In genomic region chr14:23025181-23025788, GRCh38 we compare ENCODE assay signal across 14 cellular contexts. TPM values are rescaled to one million over a fixed set of nuclear protein-coding genes. Genes with fewer than 3 reads are reported as not detected.
DNase-seq lines count a peak whose midpoint lies in the region; ATAC-seq and TF ChIP-seq lines count a peak whose summit lies in the region.
"Had no signal": no experiment of that assay in that cellular context is flagged by ENCODE, and none has a peak within 500 bp of the region (broad histone marks: within the 10 kb centered on the region; RNA-seq: fewer than 3 reads in every experiment).

No MANE protein-coding gene starts in this region.

- ATAC-seq in PC-3 (peak; percentile 21; the same call in 1 of the 2 replicates), GM21390 (IDR thresholded peaks at IDR 0.05; ENCODE audit: unreplicated experiment) (no peak)
- ATAC-seq in stimulated activated naive CD8-positive, alpha-beta T cell treated with anti-CD3 and anti-CD28 coated beads, Interleukin-15, Interleukin-2, amounts not matched to agents 100 U/mL and 50 U/mL, for 24 hours: peak; percentile 68
- ATAC-seq: effector memory CD8-positive, alpha-beta T cell had no signal

- H3K9me2 ChIP-seq in PC-3 (replicated peaks; ENCODE audit: low read length): no peaks in the 10 kb centered on the region

- 85 to 88% methylated on average over 4 of the region's 4 CpGs for WGBS in ectodermal cell, 2 experiments

- H3K36me3 ChIP-seq in PC-3 (ENCODE audit: low read depth, low read length) (peaks cover 29% of the 10 kb centered on the region), ectodermal cell (ENCODE audit: control insufficient read depth, insufficient read depth, low read length) (peaks cover 20% of the 10 kb centered on the region)

- no peaks in the 10 kb centered on the region for H3F3A ChIP-seq in PC-3 (ENCODE audit: low read length, unreplicated experiment)

- peak overlapping the region; percentile 53 for H3K4me3 Mint-ChIP-seq in activated naive CD4-positive, alpha-beta T cell treated with anti-CD3 and anti-CD28 coated beads, Interleukin-2, amount 50 U/mL, for 24 hours
- H3K4me3 Mint-ChIP-seq: effector memory CD8-positive, alpha-beta T cell had no signal

- no peaks in the 10 kb centered on the region for H3K27me3 Mint-ChIP-seq in activated naive CD4-positive, alpha-beta T cell treated with anti-CD3 and anti-CD28 coated beads, Interleukin-2, amount 50 U/mL, for 24 hours
- H3K27me3 Mint-ChIP-seq: effector memory CD8-positive, alpha-beta T cell had no signal

- H2AFZ ChIP-seq in PC-3 (ENCODE audit: low read length): no peak overlapping the region

- POLR2A ChIA-PET in PC-3 (lab: Charles Lee; ENCODE audit: unreplicated experiment): no interaction called here

- H3K4me3 ChIP-seq in PC-3 (ENCODE audit: low read length) (no peak overlapping the region), ectodermal cell (ENCODE audit: insufficient read depth, low read depth, low read length) (no peak overlapping the region)

- CTCF ChIA-PET in PC-3 (lab: Charles Lee): no interaction called here

- no peak for TF ChIP-seq CTCF in PC-3 (conservative IDR thresholded peaks at IDR 0.05; ENCODE audit: low read depth, low read length)

- peaks cover 25% of the 10 kb centered on the region for H3K36me3 Mint-ChIP-seq in activated naive CD4-positive, alpha-beta T cell treated with anti-CD3 and anti-CD28 coated beads, Interleukin-2, amount 50 U/mL, for 24 hours

- no peak overlapping the region for H3K9ac ChIP-seq in PC-3 (ENCODE audit: low read length)

- no peaks in the 10 kb centered on the region for H3K9me3 Mint-ChIP-seq in activated naive CD4-positive, alpha-beta T cell treated with anti-CD3 and anti-CD28 coated beads, Interleukin-2, amount 50 U/mL, for 24 hours
- H3K9me3 Mint-ChIP-seq: effector memory CD8-positive, alpha-beta T cell had no signal

- H3K27me3 ChIP-seq in PC-3 (ENCODE audit: low read length): no peaks in the 10 kb centered on the region
- no peaks in the 10 kb centered on the region for H3K27me3 ChIP-seq in ectodermal cell (ENCODE audit: control insufficient read depth, insufficient read depth, low read length, poor library complexity, severe bottlenecking)

- H4K20me1 ChIP-seq in PC-3 (ENCODE audit: low read length): 0 out of 2 replicates have a peak, but pooled peaks cover 6% of the 10 kb centered on the region

- H3K4me2 ChIP-seq in PC-3 (ENCODE audit: low read length): no peak overlapping the region

- no peak for DNase-seq in activated naive CD4-positive, alpha-beta T cell treated with anti-CD3 and anti-CD28 coated beads, Interleukin-2, amount 50 U/mL, for 16 hours
- no peak for DNase-seq in PC-3
- DNase-seq in stimulated activated naive CD8-positive, alpha-beta T cell treated with anti-CD3 and anti-CD28 coated beads, Interleukin-15, Interleukin-2, amounts not matched to agents 100 U/mL and 50 U/mL, for 24 hours: no peak
- no peak for DNase-seq in cerebellum (ENCODE audit: low spot score)
- DNase-seq in DMS114 treated with DMSO at 0.1 percent for 48 hours (lab: John Stamatoyannopoulos, UW; ENCODE audit: unreplicated experiment): no peak
- DNase-seq: effector memory CD8-positive, alpha-beta T cell; NCI-H2029; trophoblast cell had no signal

- H3K27ac ChIP-seq in PC-3 (ENCODE audit: low read length): no peak overlapping the region
- peak overlapping the region; percentile 72 for H3K27ac ChIP-seq in ectodermal cell (ENCODE audit: insufficient read depth, low read depth, low read length, poor library complexity, severe bottlenecking)

- H3K4me1 ChIP-seq in PC-3 (ENCODE audit: insufficient read depth, low read length) (no peaks in the 10 kb centered on the region), ectodermal cell (ENCODE audit: control insufficient read depth, insufficient read depth, low read length) (peaks cover 30% of the 10 kb centered on the region)

- H3K4me1 Mint-ChIP-seq in activated naive CD4-positive, alpha-beta T cell treated with anti-CD3 and anti-CD28 coated beads, Interleukin-2, amount 50 U/mL, for 24 hours: peaks cover 75% of the 10 kb centered on the region

- H3K27ac Mint-ChIP-seq in activated naive CD4-positive, alpha-beta T cell treated with anti-CD3 and anti-CD28 coated beads, Interleukin-2, amount 50 U/mL, for 24 hours: peak overlapping the region; percentile 93

- BruUV-seq in PC-3 (replicated peaks; lab: Mats Ljungman, UMichigan): no TSS peak

- H3K79me2 ChIP-seq in PC-3 (ENCODE audit: low read length): peaks cover 18% of the 10 kb centered on the region; the same call in 1 of the 2 replicates

- intact Hi-C loops in PC-3 (cut with micrococcal nuclease): loop anchor here (2.0 kb wide), 1 partner anchor 30 kb away; no protein-coding TSS in a partner anchor

- no peaks in the 10 kb centered on the region for H3K9me3 ChIP-seq in PC-3 (ENCODE audit: low read length)
- H3K9me3 ChIP-seq in ectodermal cell (ENCODE audit: control insufficient read depth, low read length): no peaks in the 10 kb centered on the region

RNA-seq across cellular contexts. Expression of gene PSMB5, which starts 9.4 kb away (rescaled TPM):
- total RNA-seq in PC-3 (2014; rRNA removed): 368 and 424 TPM in 2 replicates
- 221 TPM for polyA plus RNA-seq in ectodermal cell (2013, experiment 1 of 4)
- polyA plus RNA-seq in ectodermal cell (2013, experiment 2 of 4): 233 TPM
- polyA plus RNA-seq in ectodermal cell (2013, experiment 3 of 4): 176 TPM
- 173 TPM for polyA plus RNA-seq in ectodermal cell (2013, experiment 4 of 4)
- 74.6 TPM for total RNA-seq in cerebellum

RNA-seq across cellular contexts. Expression of gene C14orf93, which starts 15.3 kb away (rescaled TPM):
- total RNA-seq in PC-3 (2014; rRNA removed) (5.8 and 6.2 TPM in 2 replicates), cerebellum (5.2 TPM)
- 12.5 TPM for polyA plus RNA-seq in ectodermal cell (2013, experiment 1 of 4)
- 10.1 TPM for polyA plus RNA-seq in ectodermal cell (2013, experiment 2 of 4)
- polyA plus RNA-seq in ectodermal cell (2013, experiment 3 of 4): 9.4 TPM
- 11.8 TPM for polyA plus RNA-seq in ectodermal cell (2013, experiment 4 of 4)

RNA-seq across cellular contexts. Expression of gene PSMB11, which starts 16.7 kb away (rescaled TPM):
- total RNA-seq in PC-3 (2014; rRNA removed) (not detected in 2 replicates), cerebellum (not detected)
- not detected for polyA plus RNA-seq in ectodermal cell (2013, experiment 1 of 4)
- polyA plus RNA-seq in ectodermal cell (2013, experiment 2 of 4): not detected
- not detected for polyA plus RNA-seq in ectodermal cell (2013, experiment 3 of 4)
- not detected for polyA plus RNA-seq in ectodermal cell (2013, experiment 4 of 4)
- total RNA-seq: liver, renal cortical epithelial cell had no signal
- polyA plus RNA-seq: BJ, liver had no signal

RNA-seq across cellular contexts. Expression of gene CDH24, which starts 32.0 kb away (rescaled TPM):
- total RNA-seq in PC-3 (2014; rRNA removed) (14.8 and 16.4 TPM in 2 replicates), cerebellum (17.5 TPM)
- polyA plus RNA-seq in ectodermal cell (2013, experiment 1 of 4): 53.4 TPM
- polyA plus RNA-seq in ectodermal cell (2013, experiment 2 of 4): 52.0 TPM
- polyA plus RNA-seq in ectodermal cell (2013, experiment 3 of 4): 44.6 TPM
- 47.3 TPM for polyA plus RNA-seq in ectodermal cell (2013, experiment 4 of 4)

RNA-seq across cellular contexts. Expression of gene AJUBA, which starts 42.9 kb away (rescaled TPM):
- total RNA-seq in PC-3 (2014; rRNA removed) (81.1 and 116 TPM in 2 replicates), cerebellum (7.4 TPM)
- 121 TPM for polyA plus RNA-seq in ectodermal cell (2013, experiment 1 of 4)
- polyA plus RNA-seq in ectodermal cell (2013, experiment 2 of 4): 139 TPM
- polyA plus RNA-seq in ectodermal cell (2013, experiment 3 of 4): 91.1 TPM
- polyA plus RNA-seq in ectodermal cell (2013, experiment 4 of 4): 103 TPM
